25 cellular contexts compared by ENCODE assay signal in the genomic region with DNA sequence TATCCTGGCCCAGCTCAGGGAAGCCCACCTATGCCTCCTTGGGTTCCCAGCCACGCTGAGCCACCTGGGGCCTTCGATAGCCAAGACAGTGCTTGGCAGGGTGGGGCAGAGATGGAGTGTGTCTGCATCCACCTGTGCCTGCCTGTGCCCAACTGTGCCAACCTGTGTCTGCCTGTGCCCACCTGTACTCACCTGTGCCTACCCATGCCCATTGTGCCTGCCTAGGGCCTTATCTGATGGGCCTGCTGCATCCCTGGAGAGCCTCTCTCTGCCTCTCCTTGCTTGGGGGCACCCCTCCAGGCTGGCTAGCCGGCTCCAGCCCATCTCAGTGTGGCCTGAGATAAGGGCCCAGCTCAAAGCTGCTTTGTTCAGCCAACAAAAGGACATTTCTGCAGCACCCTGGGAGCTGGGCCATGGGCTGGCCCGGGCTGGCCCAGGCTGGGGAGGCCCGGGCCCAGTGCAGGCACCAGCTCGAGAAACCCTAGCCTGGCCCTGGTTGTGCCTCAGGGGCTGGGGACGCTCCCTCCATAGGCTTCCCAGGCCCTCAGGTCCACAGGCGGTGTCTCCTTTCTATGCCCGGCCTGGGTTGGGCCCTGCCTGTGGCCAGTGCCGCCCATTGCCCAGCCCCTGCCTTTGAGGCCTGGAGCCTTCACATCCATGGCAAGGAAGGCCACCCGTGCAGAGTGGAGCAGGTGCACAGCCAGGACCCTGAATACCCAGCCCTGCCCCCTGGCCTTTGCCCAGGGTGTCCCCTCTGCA. TPM values are rescaled to one million over a fixed set of nuclear protein-coding genes. Genes with fewer than 3 reads are reported as not detected.
A peak's percentile ranks its signal among the peaks of the same experiment; 100 is the strongest.
DNase-seq lines count a peak whose midpoint lies in the region; ATAC-seq, FAIRE-seq and TF ChIP-seq lines count a peak whose summit lies in the region.
"Had no signal": no experiment of that assay in that cellular context is flagged by ENCODE, and none has a peak within 500 bp of the region (broad histone marks: within the 10 kb centered on the region; RNA-seq: fewer than 3 reads in every experiment).

No MANE protein-coding gene starts in this region.

- no peak for ATAC-seq in IMR-90 (ENCODE audit: low read depth)
- no peak for ATAC-seq in esophagus mucosa
- ATAC-seq: activated CD8-positive, alpha-beta T cell treated with anti-CD3 and anti-CD28 coated beads, Interleukin-2, amount 10 ng/mL, durations not matched to agents 7 days and 5 days; natural killer cell had no signal

- TF ChIP-seq CTCF in IMR-90 (conservative IDR thresholded peaks at IDR 0.05; ENCODE audit: low read depth, low read length) (no peak), H1 (IDR thresholded peaks at IDR 0.05; ENCODE audit: control extremely low read depth in 1 of 3, insufficient read depth in 1 of 3, low read depth in 1 of 3, low read length in 3 of 3) (no peak), breast epithelium (IDR thresholded peaks at IDR 0.05) (no peak)

- BruUV-seq in IMR-90 (replicated peaks; lab: Mats Ljungman, UMichigan): no TSS peak

- H2AK5ac ChIP-seq in IMR-90 (ENCODE audit: low read depth, low read length): no peak overlapping the region
- peak overlapping the region; percentile 100; the same call in 1 of the 2 replicates for H2AK5ac ChIP-seq in H1 (ENCODE audit: low read depth, low read length)

- TF ChIP-seq RAD21 in IMR-90 (IDR thresholded peaks at IDR 0.05; ENCODE audit: low read length) (no peak), H1 (IDR thresholded peaks at IDR 0.05 in 1 of 2, conservative IDR thresholded peaks at IDR 0.05 in 1 of 2; ENCODE audit: low read depth in 2 of 2, low read length in 2 of 2) (no peak)

- H3K23ac ChIP-seq in IMR-90 (ENCODE audit: low read depth, low read length) (no peak overlapping the region), H1 (ENCODE audit: insufficient read length) (no peak overlapping the region)

- H2BK20ac ChIP-seq in IMR-90 (ENCODE audit: low read depth, low read length) (no peak overlapping the region), H1 (ENCODE audit: low read length) (peak overlapping the region; percentile 72; the same call in 1 of the 2 replicates)

- dilution Hi-C loops in IMR-90 (cut with HindIII; ENCODE audit: low sequenced_read_pairs, unreplicated experiment): no loop called here

- no peaks in the 10 kb centered on the region for H3K9me3 ChIP-seq in IMR-90 (ENCODE audit: control insufficient read depth, insufficient read depth, low read length)
- no peaks in the 10 kb centered on the region; a peak in 2 of 4 replicates for H3K9me3 ChIP-seq in H1 (ENCODE audit: insufficient read depth in 2 of 2, low read depth in 1 of 2, low read length in 1 of 2)
- no peaks in the 10 kb centered on the region for H3K9me3 ChIP-seq in breast epithelium
- H3K9me3 ChIP-seq: uterus had no signal

- H3K27me3 ChIP-seq in IMR-90 (ENCODE audit: control insufficient read depth, insufficient read depth, low read length) (peaks cover 3% of the 10 kb centered on the region; the same call in 1 of the 2 replicates), H1 (replicated peaks in 1 of 4; ENCODE audit: control insufficient read depth in 3 of 4, extremely low read depth in 1 of 4, insufficient read depth in 3 of 4, low read length in 3 of 4) (no peaks in the 10 kb centered on the region; a peak in 1 of 7 replicates), breast epithelium (no peaks in the 10 kb centered on the region)
- H3K27me3 ChIP-seq: brain microvascular endothelial cell, uterus had no signal

- peak overlapping the region; percentile 93 for H2BK12ac ChIP-seq in H1 (ENCODE audit: low read depth, low read length)

- H2BK15ac ChIP-seq in IMR-90 (ENCODE audit: low read depth, low read length): no peak overlapping the region
- peak overlapping the region; percentile 90 for H2BK15ac ChIP-seq in H1 (ENCODE audit: low read length)

- H3K79me1 ChIP-seq in IMR-90 (ENCODE audit: low read depth in 1 of 2, low read length in 2 of 2) (no peaks in the 10 kb centered on the region), H1 (ENCODE audit: low read depth, low read length) (no peaks in the 10 kb centered on the region)

- no peak for TF ChIP-seq EP300 in H1 (IDR thresholded peaks at IDR 0.05; ENCODE audit: borderline replicate concordance in 1 of 2, low read depth in 2 of 2, low read length in 2 of 2)

- H3K4me2 ChIP-seq in IMR-90 (ENCODE audit: low read depth, low read length): no peak overlapping the region
- H3K4me2 ChIP-seq in H1 (ENCODE audit: insufficient read depth in 1 of 2, low read depth in 2 of 2, low read length in 2 of 2): no peak overlapping the region

- no peak overlapping the region for H3K18ac ChIP-seq in IMR-90 (ENCODE audit: low read depth, low read length)
- no peak overlapping the region; the same call in 1 of the 2 replicates for H3K18ac ChIP-seq in H1 (ENCODE audit: extremely low read depth, low read length)

- H3K4me1 ChIP-seq in IMR-90 (ENCODE audit: control insufficient read depth, insufficient read depth, low read length) (peaks cover 4% of the 10 kb centered on the region; the same call in 1 of the 2 replicates), H1 (replicated peaks in 1 of 4; ENCODE audit: control insufficient read depth in 3 of 4, insufficient read depth in 4 of 4, low read length in 3 of 4) (peaks cover 10 to 48% (median 36%) of the 10 kb centered on the region in 4 experiments), breast epithelium (peaks cover 2 to 11% of the 10 kb centered on the region in 2 donors)
- H3K4me1 ChIP-seq: parathyroid adenoma had no signal

- H3K9me1 ChIP-seq in IMR-90 (ENCODE audit: insufficient read depth, low read length): peaks cover 6% of the 10 kb centered on the region

- H2BK5ac ChIP-seq in IMR-90 (ENCODE audit: low read depth, low read length, poor library complexity, severe bottlenecking): no peak overlapping the region
- 0 out of 2 replicates have a peak overlapping the region, but pooled peaks have one; percentile 66 for H2BK5ac ChIP-seq in H1 (ENCODE audit: low read depth, low read length)

- H3K14ac ChIP-seq in IMR-90 (replicated peaks; ENCODE audit: low read depth, low read length): no peak overlapping the region
- H3K14ac ChIP-seq in H1 (ENCODE audit: insufficient read length): no peak overlapping the region

- H4K8ac ChIP-seq in IMR-90 (ENCODE audit: low read depth in 2 of 2, low read length in 2 of 2): no peak overlapping the region
- H4K8ac ChIP-seq in H1 (ENCODE audit: extremely low read depth, insufficient read depth, low read length): no peak overlapping the region

- H3K27ac ChIP-seq in IMR-90 (ENCODE audit: insufficient read depth, low read length) (no peak overlapping the region), H1 (ENCODE audit: low read depth, low read length) (no peak overlapping the region), substantia nigra (ENCODE audit: low read depth, low read length, poor library complexity, severe bottlenecking) (peak overlapping the region; percentile 93), breast epithelium (no peak overlapping the region)
- H3K27ac ChIP-seq: brain microvascular endothelial cell, coronary artery, HL-60, parathyroid adenoma, uterus had no signal

- H4K20me1 ChIP-seq in IMR-90 (ENCODE audit: insufficient read depth, low read length) (no peaks in the 10 kb centered on the region; the same call in none of the 2 replicates), H1 (replicated peaks in 1 of 2; ENCODE audit: control insufficient read depth in 1 of 2, insufficient read depth in 2 of 2, low read length in 2 of 2) (peaks cover 0 to 5% of the 10 kb centered on the region in 2 experiments)

- H2AFZ ChIP-seq in IMR-90 (replicated peaks; ENCODE audit: low read length, poor library complexity): peak overlapping the region; percentile 14
- no peak overlapping the region for H2AFZ ChIP-seq in H1 (ENCODE audit: low read length)
- H2AFZ ChIP-seq: parathyroid adenoma had no signal

- H3K36me3 ChIP-seq in IMR-90 (ENCODE audit: control insufficient read depth, insufficient read depth, low read length): no peaks in the 10 kb centered on the region
- H3K36me3 ChIP-seq in H1 (ENCODE audit: control insufficient read depth in 2 of 4, insufficient read depth in 4 of 4, low read length in 3 of 4): no peaks in the 10 kb centered on the region
- H3K36me3 ChIP-seq in breast epithelium: no peaks in the 10 kb centered on the region
- H3K36me3 ChIP-seq: brain microvascular endothelial cell, uterus had no signal

- no peak overlapping the region for H3K9ac ChIP-seq in IMR-90 (ENCODE audit: low read depth, low read length)
- no peak overlapping the region for H3K9ac ChIP-seq in H1 (replicated peaks in 1 of 4; ENCODE audit: extremely low read depth in 1 of 4, low read depth in 3 of 4, low read length in 3 of 4)
- H3K9ac ChIP-seq: parathyroid adenoma had no signal

- H3K4me3 ChIP-seq in IMR-90 (ENCODE audit: insufficient read depth, low read depth, low read length) (no peak overlapping the region), H1 (ENCODE audit: extremely low read depth in 1 of 4, insufficient read depth in 2 of 4, low read depth in 3 of 4, low read length in 4 of 4) (no peak overlapping the region), breast epithelium (no peak overlapping the region)
- H3K4me3 ChIP-seq: coronary artery, uterus had no signal

- CTCF ChIA-PET in IMR-90 (lab: Yijun Ruan, JAX) (no interaction called here), H1 (lab: Charles Lee; ENCODE audit: partially characterized antibody) (interaction anchor here (1.1 to 2.4 kb wide), 2 partner anchors 24 to 97 kb away, joined by 3 to 9 read pairs; no protein-coding TSS in a partner anchor)

- POLR2A ChIA-PET in IMR-90 (lab: Charles Lee; ENCODE audit: unreplicated experiment) (no interaction called here), H1 (lab: Charles Lee; ENCODE audit: partially characterized antibody) (interaction anchor here (1.4 kb wide), 1 partner anchor 45 kb away, joined by 3 read pairs; no protein-coding TSS in a partner anchor)

- peaks cover 25% of the 10 kb centered on the region for H3K23me2 ChIP-seq in H1 (ENCODE audit: low read depth, low read length)

- no peaks in the 10 kb centered on the region for H3K79me2 ChIP-seq in H1 (ENCODE audit: control insufficient read depth in 1 of 2, insufficient read depth in 2 of 2, low read length in 2 of 2)
- H3K79me2 ChIP-seq: parathyroid adenoma had no signal

- H2AK9ac ChIP-seq in IMR-90 (replicated peaks; ENCODE audit: low read depth, low read length, poor library complexity): peak overlapping the region; percentile 65

- intact Hi-C loops in IMR-90 (cut with micrococcal nuclease): no loop called here
- intact Hi-C loops in breast epithelium (cut with DNase I; ENCODE audit: low total_unique reads): no loop called here

- H4K5ac ChIP-seq in IMR-90 (ENCODE audit: low read depth, low read length): no peak overlapping the region
- no peak overlapping the region for H4K5ac ChIP-seq in H1 (ENCODE audit: insufficient read length, low read depth, low read length)

- H3K4ac ChIP-seq in IMR-90 (ENCODE audit: low read depth, low read length) (no peak overlapping the region), H1 (replicated peaks; ENCODE audit: insufficient read length, low read depth, low read length) (no peak overlapping the region)

- DNase-seq in IMR-90 (no peak), H1 (ENCODE audit: low read depth in 1 of 2, low spot score in 2 of 2) (no peak), middle frontal gyrus (ENCODE audit: extremely low spot score, low spot score) (peak; percentile 73), substantia nigra (lab: John Stamatoyannopoulos, UW) (peak in 46 of 49 donors; percentile 17 to 91 (median 70)), breast epithelium (ENCODE audit: low spot score in 2 of 2) (no peak), H54 (ENCODE audit: insufficient read length, low spot score) (no peak)
- DNase-seq: activated CD4-positive, CD25-positive, alpha-beta regulatory T cell treated with anti-CD3 and anti-CD28 coated beads, Interleukin-2, amount 50 U/mL, for 72 hours; activated CD8-positive, alpha-beta T cell treated with anti-CD3 and anti-CD28 coated beads, Interleukin-2, amount 10 ng/mL, durations not matched to agents 7 days and 5 days; activated gamma-delta T cell; activated T-cell treated with anti-CD3 and anti-CD28 coated beads, Interleukin-2, amount 50 U/mL, for 1 hour; brain microvascular endothelial cell; CD4-positive, alpha-beta memory T cell; endodermal cell; kidney glomerular epithelial cell; natural killer cell; NCI-H1048; NCI-H187 treated with DMSO at 0.1 percent for 48 hours; NCI-H526; uterus had no signal

- in situ Hi-C loops in IMR-90 (cut with MboI; ENCODE audit: low sequenced_read_pairs): no loop called here

- no peak overlapping the region for H2BK120ac ChIP-seq in IMR-90 (ENCODE audit: low read depth, low read length)
- H2BK120ac ChIP-seq in H1 (replicated peaks; ENCODE audit: low read depth, low read length): no peak overlapping the region

- no peak for FAIRE-seq in H1 (lab: Jason Lieb, UNC)
- no peak for FAIRE-seq in H54 (lab: Jason Lieb, UNC)
- FAIRE-seq: RCC 7860, TTC549 had no signal

- no peak for TF ChIP-seq POLR2A in IMR-90 (IDR thresholded peaks at IDR 0.05; ENCODE audit: low read depth, low read length)
- TF ChIP-seq POLR2A in H1 (IDR thresholded peaks at IDR 0.05; ENCODE audit: control extremely low read depth in 1 of 2, low read depth in 2 of 2, low read length in 2 of 2): no peak
- no peak for TF ChIP-seq POLR2A in breast epithelium (IDR thresholded peaks at IDR 0.05)
- TF ChIP-seq POLR2A in H54 (IDR thresholded peaks at IDR 0.05; ENCODE audit: low read depth, low read length): no peak

- WGBS in IMR-90 (ENCODE audit: extremely low coverage in 2 of 2, insufficient read length in 1 of 2), 2 experiments: 92% methylated on average over 7 of the region's 11 CpGs; no CpG with 5 or more reads in 1 of the 2 experiments
- WGBS in H1 (ENCODE audit: extremely low coverage in 1 of 2, insufficient coverage in 1 of 2, insufficient read length in 1 of 2, insufficient replicate concordance in 2 of 2, low coverage in 1 of 2, low lambda C conversion rate in 2 of 2, missing lambda C conversion rate in 1 of 2), 2 experiments: 87% methylated on average over 11 of the region's 11 CpGs; no CpG with 5 or more reads in 1 of the 2 experiments

- H3K56ac ChIP-seq in IMR-90 (ENCODE audit: extremely low read depth, insufficient read depth, low read length) (no peak overlapping the region), H1 (replicated peaks; ENCODE audit: insufficient read length, low read depth, low read length) (no peak overlapping the region)

- H4K91ac ChIP-seq in IMR-90 (ENCODE audit: insufficient read depth, low read depth, low read length): no peak overlapping the region
- H4K91ac ChIP-seq in H1 (replicated peaks; ENCODE audit: insufficient read length, low read length): peak overlapping the region; percentile 64

RNA-seq across cellular contexts. Expression of a gene that starts 37.3 kb away (rescaled TPM):
- total RNA-seq in IMR-90 (2012; rRNA removed) (1.8 and 2.5 TPM in 2 replicates), breast epithelium (10 to 100 TPM; 12.6 to 33.8 (median 21.1) TPM), esophagus mucosa (30.6 TPM)
- polyA plus RNA-seq in IMR-90 (2012; rRNA removed) (6.0 and 6.9 TPM in 2 replicates), H1 (2011; rRNA removed) (6.9 and 19.9 TPM in 2 replicates)
- 4.0 and 8.0 TPM in 2 replicates for polyA plus RNA-seq in IMR-90 (2012; cell fraction: cytosol; rRNA removed)
- polyA plus RNA-seq in IMR-90 (2012; cell fraction: nucleus; rRNA removed; ENCODE audit: low replicate concordance): 19.2 and 42.7 TPM in 2 replicates
- total RNA-seq in H1 (2021; fragmentation: NEBNext Ultra II Directional; extraction: Animal tissue kit (Norgen Biotek cat#: 25700)): 55.6 and 60.9 TPM in 2 replicates
- 7.3 TPM for polyA plus RNA-seq in H1 (2011; cell fraction: cytosol; rRNA removed)
- polyA plus RNA-seq in H1 (2011; cell fraction: nucleus; rRNA removed): 41.0 TPM
- 17.4 to 31.4 TPM (median 28.7 TPM) in 4 replicates for polyA plus RNA-seq in H1 (2012, experiment 1 of 2)
- 20.1 TPM for polyA plus RNA-seq in H1 (2012, experiment 2 of 2)
- 33.5 TPM for polyA plus RNA-seq in H1 (2013, experiment 1 of 2)
- 26.3 TPM for polyA plus RNA-seq in H1 (2013, experiment 2 of 2)
- polyA minus RNA-seq in H1 (2011; rRNA and poly(A)+ RNA removed): 12.2 and 13.8 TPM in 2 replicates
- polyA minus RNA-seq in H1 (2011; cell fraction: cytosol; rRNA and poly(A)+ RNA removed): 58.8 TPM
- polyA minus RNA-seq in H1 (2011; cell fraction: nucleus; rRNA and poly(A)+ RNA removed): 41.9 TPM

Comparison
In these comparisons a context has a peak if more than half of its experiments do, and no peak if none do; other contexts are left out.
1. DNase-seq: peak in middle frontal gyrus (single experiment) and substantia nigra (46 of 49); none in IMR-90 (single experiment), H1 (0 of 2), breast epithelium (0 of 2) and H54 (single experiment).